Comparison of ENCODE assay signal across 8 cellular contexts in the genomic region with DNA sequence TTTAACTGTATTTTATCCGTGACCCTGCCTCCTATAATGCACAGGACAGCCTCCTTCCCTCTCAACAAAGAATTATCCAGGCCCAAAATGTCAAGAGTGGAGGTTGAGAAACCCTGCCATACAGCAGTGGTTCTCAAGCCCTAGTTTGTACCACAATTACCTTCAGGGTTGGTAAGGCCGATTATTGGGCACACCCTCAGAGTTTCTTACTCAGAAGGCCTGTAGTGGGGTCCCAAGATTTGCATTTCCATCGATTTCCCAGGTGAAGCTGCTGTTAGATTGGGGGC. TPM values are rescaled to one million over a fixed set of nuclear protein-coding genes. Genes with fewer than 3 reads are reported as not detected.
DNase-seq lines count a peak whose midpoint lies in the region; ATAC-seq, FAIRE-seq and TF ChIP-seq lines count a peak whose summit lies in the region.

No MANE protein-coding gene starts in this region.

- WGBS in HepG2 (ENCODE audit: low lambda C conversion rate), result 21% methylated on average over 3 of the region's 3 CpGs
- 36 to 47% methylated on average over 3 of the region's 3 CpGs for WGBS in thyroid gland, 2 donors

- H3K9ac ChIP-seq in adipocyte (ENCODE audit: low read length), result peak overlapping the region; percentile 89
- peak overlapping the region; percentile 89 for H3K9ac ChIP-seq in HepG2 (ENCODE audit: insufficient read depth, low read depth, low read length)

- no peak for FAIRE-seq in HepG2 (lab: Jason Lieb, UNC)
- no peak for FAIRE-seq in HTR-8/SVneo (lab: Jason Lieb, UNC)

- H3K9me3 ChIP-seq in adipocyte (ENCODE audit: control insufficient read depth, low read length) (no peaks in the 10 kb centered on the region), HepG2 (ENCODE audit: low read length) (no peaks in the 10 kb centered on the region), thyroid gland (no peaks in the 10 kb centered on the region)

- POLR2A ChIA-PET in activated CD4-positive, alpha-beta T cell treated with anti-CD3 and anti-CD28 coated beads, Interleukin-2, amount 10 ng/mL, durations not matched to agents 7 days and 5 days (lab: Charles Lee), result no interaction called here
- POLR2A ChIA-PET in HepG2 (lab: Yijun Ruan, JAX), result interaction anchor here (0.6 to 1.9 kb wide), 8 partner anchors 13 to 79 kb away, joined by 3 to 19 read pairs (median 4); a partner anchor contains a TSS

- TF ChIP-seq CTCF in HepG2 (CRISPR knock-in tag; IDR thresholded peaks at IDR 0.05) (no peak), thyroid gland (IDR thresholded peaks at IDR 0.05) (no peak)

- intact Hi-C loops in HepG2 (cut with micrococcal nuclease; ENCODE audit: unreplicated experiment) (no loop called here), thyroid gland (cut with DNase I) (no loop called here)

- peaks cover 16% of the 10 kb centered on the region for H3K27me3 Mint-ChIP-seq in activated CD4-positive, alpha-beta T cell treated with anti-CD3 and anti-CD28 coated beads, Interleukin-2, amount 10 ng/mL, durations not matched to agents 7 days and 5 days

- CTCF ChIA-PET in activated CD4-positive, alpha-beta T cell treated with anti-CD3 and anti-CD28 coated beads, Interleukin-2, amount 10 ng/mL, durations not matched to agents 7 days and 5 days (lab: Charles Lee), result interaction anchor here (0.9 to 1.6 kb wide), 3 partner anchors 32 to 60 kb away, joined by 3 to 7 read pairs (median 3); no protein-coding TSS in a partner anchor
- CTCF ChIA-PET in HepG2 (lab: Yijun Ruan, JAX; ENCODE audit: low intra/inter-chr PET ratio, low total read pairs), result no interaction called here

- no peaks in the 10 kb centered on the region for H4K20me1 ChIP-seq in HepG2 (ENCODE audit: insufficient read depth, low read length)

- H3K79me2 ChIP-seq in HepG2 (ENCODE audit: insufficient read depth, low read length), result peaks cover 24% of the 10 kb centered on the region

- TF ChIP-seq POLR2A in HepG2 (IDR thresholded peaks at IDR 0.05; ENCODE audit: insufficient read depth in 1 of 2, low read depth in 2 of 2, low read length in 2 of 2), result no peak
- no peak for TF ChIP-seq POLR2A in thyroid gland (IDR thresholded peaks at IDR 0.05)

- H3K36me3 ChIP-seq in adipocyte (ENCODE audit: control insufficient read depth, insufficient read depth, low read length, severe bottlenecking), result no peaks in the 10 kb centered on the region
- peaks cover 0 to 2% of the 10 kb centered on the region in 2 experiments; a peak in 1 of 5 replicates for H3K36me3 ChIP-seq in HepG2 (replicated peaks in 1 of 2; ENCODE audit: control insufficient read depth in 1 of 2, insufficient read depth in 2 of 2, low read length in 2 of 2)
- H3K36me3 ChIP-seq in thyroid gland, result no peaks in the 10 kb centered on the region

- no peak for TF ChIP-seq EP300 in HepG2 (IDR thresholded peaks at IDR 0.05; ENCODE audit: low read depth in 2 of 2, low read length in 2 of 2)
- no peak for TF ChIP-seq EP300 in HepG2 (CRISPR knock-in tag; IDR thresholded peaks at IDR 0.05; ENCODE audit: borderline replicate concordance)

- peak overlapping the region; percentile 95 for H3K4me3 Mint-ChIP-seq in activated CD4-positive, alpha-beta T cell treated with anti-CD3 and anti-CD28 coated beads, Interleukin-2, amount 10 ng/mL, durations not matched to agents 7 days and 5 days

- BruUV-seq in HepG2 (replicated peaks; lab: Mats Ljungman, UMichigan), result TSS peak; percentile 99

- H3K4me2 ChIP-seq in HepG2 (ENCODE audit: low read depth, low read length), result peak overlapping the region; percentile 88

- peaks cover 30% of the 10 kb centered on the region for H3K4me1 Mint-ChIP-seq in activated CD4-positive, alpha-beta T cell treated with anti-CD3 and anti-CD28 coated beads, Interleukin-2, amount 10 ng/mL, durations not matched to agents 7 days and 5 days

- peaks cover 2% of the 10 kb centered on the region for H3K36me3 Mint-ChIP-seq in activated CD4-positive, alpha-beta T cell treated with anti-CD3 and anti-CD28 coated beads, Interleukin-2, amount 10 ng/mL, durations not matched to agents 7 days and 5 days (ENCODE audit: low read depth)

- peak overlapping the region; percentile 98 for H2AFZ ChIP-seq in HepG2 (ENCODE audit: low read length)

- H3K4me1 ChIP-seq in adipocyte (ENCODE audit: control insufficient read depth, insufficient read depth, low read length) (peaks cover 11% of the 10 kb centered on the region), HepG2 (ENCODE audit: insufficient read depth, low read length) (peaks cover 25% of the 10 kb centered on the region), thyroid gland (peaks cover 0 to 14% of the 10 kb centered on the region in 2 donors)

- H3K9me3 Mint-ChIP-seq in activated CD4-positive, alpha-beta T cell treated with anti-CD3 and anti-CD28 coated beads, Interleukin-2, amount 10 ng/mL, durations not matched to agents 7 days and 5 days, result no peaks in the 10 kb centered on the region

- no peak for DNase-seq in activated CD4-positive, alpha-beta T cell treated with anti-CD3 and anti-CD28 coated beads, Interleukin-2, amount 10 ng/mL, durations not matched to agents 7 days and 5 days
- DNase-seq in activated CD4-positive, alpha-beta T cell treated with anti-CD3 and anti-CD28 coated beads for 48 hours, result no peak
- DNase-seq in adipocyte (ENCODE audit: low read depth) (peak; percentile 14), HepG2 (ENCODE audit: low spot score) (no peak), thyroid gland (no peak), OCI-M2 (lab: John Stamatoyannopoulos, UW; ENCODE audit: unreplicated experiment) (no peak), HTR-8/SVneo (ENCODE audit: insufficient read length, low spot score) (no peak)

- H3K27ac Mint-ChIP-seq in activated CD4-positive, alpha-beta T cell treated with anti-CD3 and anti-CD28 coated beads, Interleukin-2, amount 10 ng/mL, durations not matched to agents 7 days and 5 days, result peak overlapping the region; percentile 99

- in situ Hi-C loops in HepG2 (cut with HindIII; ENCODE audit: extremely low pct_ligation_motif_present, low pct_unique_long_range_greater_than_20kb), result no loop called here

- peak overlapping the region; percentile 97 for H3K27ac ChIP-seq in HepG2 (ENCODE audit: extremely low read length, insufficient read depth, low read length)
- H3K27ac ChIP-seq in thyroid gland, result peak overlapping the region; percentile 75 to 97 (median 93)

- no peak for TF ChIP-seq RAD21 in HepG2 (CRISPR knock-in tag; IDR thresholded peaks at IDR 0.05)

- H3K4me3 ChIP-seq in adipocyte (ENCODE audit: low read length) (peak overlapping the region; percentile 94), HepG2 (replicated peaks in 1 of 3; ENCODE audit: insufficient read depth in 1 of 3, low read depth in 2 of 3, low read length in 3 of 3) (peak overlapping the region; percentile 72 to 90 (median 89)), thyroid gland (replicated peaks in 1 of 3) (peak overlapping the region; percentile 36 to 64 (median 46))

- H3K27me3 ChIP-seq in adipocyte (replicated peaks; ENCODE audit: control insufficient read depth, insufficient read depth, low read length), result peaks cover 1% of the 10 kb centered on the region
- no peaks in the 10 kb centered on the region; a peak in 1 of 5 replicates for H3K27me3 ChIP-seq in HepG2 (ENCODE audit: control insufficient read depth in 1 of 2, insufficient read depth in 2 of 2, low read length in 2 of 2)
- H3K27me3 ChIP-seq in thyroid gland, result no peaks in the 10 kb centered on the region

- no peak; the same call in 2 of the 3 replicates for ATAC-seq in HepG2
- no peak for ATAC-seq in GM21515 (IDR thresholded peaks at IDR 0.05; ENCODE audit: unreplicated experiment)

RNA-seq across cellular contexts. Expression of a gene that starts 0.4 kb away (rescaled TPM):
- 1 to 10 TPM; 4.1 to 5.1 TPM for total RNA-seq in activated CD4-positive, alpha-beta T cell treated with anti-CD3 and anti-CD28 coated beads, Interleukin-2, amount 10 ng/mL, durations not matched to agents 7 days and 5 days
- total RNA-seq in HepG2 (2016; rRNA removed; fragmentation: Illumina TruSeq; extraction: Trizol) (7.4 and 7.9 TPM in 2 replicates), thyroid gland (10 to 100 TPM; 10.0 to 20.3 (median 14.4) TPM)
- 0.81 and 1.5 TPM in 2 replicates for total RNA-seq in HepG2 (2016; cell fraction: cytosol; rRNA removed; fragmentation: Illumina TruSeq; extraction: Trizol; ENCODE audit: low read depth)
- total RNA-seq in HepG2 (2016; cell fraction: insoluble cytoplasmic fraction; rRNA removed; fragmentation: Illumina TruSeq; extraction: Trizol), result 7.9 and 8.9 TPM in 2 replicates
- total RNA-seq in HepG2 (2016; cell fraction: membrane; rRNA removed; fragmentation: Illumina TruSeq; extraction: Trizol), result 1.8 and 2.9 TPM in 2 replicates
- 9.1 and 10.5 TPM in 2 replicates for total RNA-seq in HepG2 (2016; cell fraction: nucleus; rRNA removed; fragmentation: Illumina TruSeq; extraction: Trizol)
- 6.0 and 6.8 TPM in 2 replicates for polyA plus RNA-seq in HepG2 (2011; rRNA removed)
- 3.2 and 3.4 TPM in 2 replicates for polyA plus RNA-seq in HepG2 (2011; cell fraction: cytosol; rRNA removed)
- polyA plus RNA-seq in HepG2 (2011; cell fraction: nucleus; rRNA removed), result 14.7 and 16.8 TPM in 2 replicates
- 2.7 and 3.3 TPM in 2 replicates for polyA plus RNA-seq in HepG2 (2012)
- polyA plus RNA-seq in HepG2 (2016; cell fraction: cytosol; fragmentation: Illumina TruSeq; extraction: Trizol; ENCODE audit: low read depth), result 0.41 and 0.51 TPM in 2 replicates
- polyA plus RNA-seq in HepG2 (2016; cell fraction: insoluble cytoplasmic fraction; fragmentation: Illumina TruSeq; extraction: Trizol; ENCODE audit: low read depth), result 6.0 and 6.6 TPM in 2 replicates
- polyA plus RNA-seq in HepG2 (2016; cell fraction: membrane; fragmentation: Illumina TruSeq; extraction: Trizol; ENCODE audit: low read depth), result 1.1 and 1.2 TPM in 2 replicates
- polyA plus RNA-seq in HepG2 (2016; cell fraction: nucleus; fragmentation: Illumina TruSeq; extraction: Trizol; ENCODE audit: insufficient read depth, low read depth), result 16.5 and 19.0 TPM in 2 replicates
- 4.2 and 10.7 TPM in 2 replicates for polyA minus RNA-seq in HepG2 (2011; rRNA and poly(A)+ RNA removed; ENCODE audit: low replicate concordance)
- polyA minus RNA-seq in HepG2 (2011; cell fraction: cytosol; rRNA and poly(A)+ RNA removed), result 1.8 and 3.4 TPM in 2 replicates
- 6.8 and 8.1 TPM in 2 replicates for polyA minus RNA-seq in HepG2 (2011; cell fraction: nucleus; rRNA and poly(A)+ RNA removed)

RNA-seq across cellular contexts. Expression of a gene that starts 46.7 kb away (rescaled TPM):
- 10 to 100 TPM; 55.5 to 57.6 TPM for total RNA-seq in activated CD4-positive, alpha-beta T cell treated with anti-CD3 and anti-CD28 coated beads, Interleukin-2, amount 10 ng/mL, durations not matched to agents 7 days and 5 days
- total RNA-seq in HepG2 (2016; rRNA removed; fragmentation: Illumina TruSeq; extraction: Trizol) (6.2 and 27.3 TPM in 2 replicates), thyroid gland (10 to 100 TPM; 17.2 to 59.7 (median 34.1) TPM)
- 6.1 and 6.8 TPM in 2 replicates for total RNA-seq in HepG2 (2016; cell fraction: cytosol; rRNA removed; fragmentation: Illumina TruSeq; extraction: Trizol; ENCODE audit: low read depth)
- total RNA-seq in HepG2 (2016; cell fraction: insoluble cytoplasmic fraction; rRNA removed; fragmentation: Illumina TruSeq; extraction: Trizol), result 6.3 and 26.1 TPM in 2 replicates
- 6.5 and 7.6 TPM in 2 replicates for total RNA-seq in HepG2 (2016; cell fraction: membrane; rRNA removed; fragmentation: Illumina TruSeq; extraction: Trizol)
- total RNA-seq in HepG2 (2016; cell fraction: nucleus; rRNA removed; fragmentation: Illumina TruSeq; extraction: Trizol), result 39.9 and 46.9 TPM in 2 replicates
- 45.8 and 56.0 TPM in 2 replicates for polyA plus RNA-seq in HepG2 (2011; rRNA removed)
- polyA plus RNA-seq in HepG2 (2011; cell fraction: cytosol; rRNA removed), result 11.1 and 18.9 TPM in 2 replicates
- polyA plus RNA-seq in HepG2 (2011; cell fraction: nucleus; rRNA removed), result 493 and 513 TPM in 2 replicates
- 24.8 and 36.0 TPM in 2 replicates for polyA plus RNA-seq in HepG2 (2012)
- 4.2 and 5.0 TPM in 2 replicates for polyA plus RNA-seq in HepG2 (2016; cell fraction: cytosol; fragmentation: Illumina TruSeq; extraction: Trizol; ENCODE audit: low read depth)
- polyA plus RNA-seq in HepG2 (2016; cell fraction: insoluble cytoplasmic fraction; fragmentation: Illumina TruSeq; extraction: Trizol; ENCODE audit: low read depth), result 6.8 and 9.0 TPM in 2 replicates
- 6.7 and 6.9 TPM in 2 replicates for polyA plus RNA-seq in HepG2 (2016; cell fraction: membrane; fragmentation: Illumina TruSeq; extraction: Trizol; ENCODE audit: low read depth)
- 133 and 150 TPM in 2 replicates for polyA plus RNA-seq in HepG2 (2016; cell fraction: nucleus; fragmentation: Illumina TruSeq; extraction: Trizol; ENCODE audit: insufficient read depth, low read depth)
- polyA minus RNA-seq in HepG2 (2011; rRNA and poly(A)+ RNA removed; ENCODE audit: low replicate concordance), result 15.3 and 41.9 TPM in 2 replicates
- 3.1 and 3.3 TPM in 2 replicates for polyA minus RNA-seq in HepG2 (2011; cell fraction: cytosol; rRNA and poly(A)+ RNA removed)
- polyA minus RNA-seq in HepG2 (2011; cell fraction: nucleus; rRNA and poly(A)+ RNA removed), result 33.8 and 34.6 TPM in 2 replicates
